24 cellular contexts compared by ENCODE assay signal in genomic region chr19:30000862-30001261, GRCh38.
"Had no signal": no experiment of that assay in that cellular context is flagged by ENCODE, and none has a peak within 500 bp of the region (broad histone marks: within the 10 kb centered on the region; RNA-seq: fewer than 3 reads in every experiment).

No MANE protein-coding gene starts in this region.

- H3K27me3 ChIP-seq: esophagus muscularis mucosa, gastrocnemius medialis, heart right ventricle, pancreas, testis, tibial nerve, upper lobe of right lung, vagina had no signal

- H3K4me3 Mint-ChIP-seq: memory B cell; mesothelial cell of epicardium; natural killer cell; stimulated activated naive CD8-positive, alpha-beta T cell treated with anti-CD3 and anti-CD28 coated beads, Interleukin-15, amount 100 ng/mL, for 72 hours had no signal

- H3K27ac ChIP-seq: epithelial cell of prostate, esophagus muscularis mucosa, gastrocnemius medialis, heart right ventricle, left ventricle myocardium inferior, lower lobe of right lung, pancreas, testis, tibial nerve, upper lobe of right lung, vagina had no signal

- H3K9me3 ChIP-seq: gastrocnemius medialis, pancreas, testis had no signal

- H3K36me3 ChIP-seq: pancreas, upper lobe of right lung, vagina had no signal

- H3K4me1 ChIP-seq: esophagus muscularis mucosa, heart right ventricle, left ventricle myocardium inferior, lower lobe of right lung, testis, tibial nerve, upper lobe of right lung had no signal

- H3K27ac Mint-ChIP-seq: immature natural killer cell; memory B cell; mesothelial cell of epicardium; stimulated activated naive CD8-positive, alpha-beta T cell treated with anti-CD3 and anti-CD28 coated beads, Interleukin-15, amount 100 ng/mL, for 72 hours had no signal

- ATAC-seq: gastrocnemius medialis; heart right ventricle; left cardiac atrium; lower lobe of right lung; natural killer cell; pancreas; right cardiac atrium; stimulated activated naive CD8-positive, alpha-beta T cell treated with anti-CD3 and anti-CD28 coated beads, Interleukin-15, amount 100 ng/mL, for 72 hours; upper lobe of right lung had no signal

- H3K4me3 ChIP-seq: esophagus muscularis mucosa, gastrocnemius medialis, heart right ventricle, left ventricle myocardium inferior, lower lobe of right lung, pancreas, testis, tibial nerve, upper lobe of right lung, vagina had no signal

- DNase-seq: effector CD8-positive, alpha-beta T cell; gastrocnemius medialis; heart right ventricle; immature natural killer cell; kidney; left cardiac atrium; left ventricle myocardium inferior; lower lobe of right lung; natural killer cell; occipital lobe; pancreas; right cardiac atrium; small intestine; stimulated activated CD4-positive, alpha-beta T cell treated with anti-CD3 and anti-CD28 coated beads, Interleukin-2, amount 100 ng/mL, for 48 hours; stimulated activated naive CD8-positive, alpha-beta T cell treated with anti-CD3 and anti-CD28 coated beads, Interleukin-15, amount 100 ng/mL, for 72 hours; testis; upper lobe of right lung had no signal

- H3K27me3 Mint-ChIP-seq: memory B cell; progenitor cell of endocrine pancreas; stimulated activated naive CD8-positive, alpha-beta T cell treated with anti-CD3 and anti-CD28 coated beads, Interleukin-15, amount 100 ng/mL, for 72 hours had no signal
